8 cellular contexts compared by ENCODE assay signal in the genomic region with DNA sequence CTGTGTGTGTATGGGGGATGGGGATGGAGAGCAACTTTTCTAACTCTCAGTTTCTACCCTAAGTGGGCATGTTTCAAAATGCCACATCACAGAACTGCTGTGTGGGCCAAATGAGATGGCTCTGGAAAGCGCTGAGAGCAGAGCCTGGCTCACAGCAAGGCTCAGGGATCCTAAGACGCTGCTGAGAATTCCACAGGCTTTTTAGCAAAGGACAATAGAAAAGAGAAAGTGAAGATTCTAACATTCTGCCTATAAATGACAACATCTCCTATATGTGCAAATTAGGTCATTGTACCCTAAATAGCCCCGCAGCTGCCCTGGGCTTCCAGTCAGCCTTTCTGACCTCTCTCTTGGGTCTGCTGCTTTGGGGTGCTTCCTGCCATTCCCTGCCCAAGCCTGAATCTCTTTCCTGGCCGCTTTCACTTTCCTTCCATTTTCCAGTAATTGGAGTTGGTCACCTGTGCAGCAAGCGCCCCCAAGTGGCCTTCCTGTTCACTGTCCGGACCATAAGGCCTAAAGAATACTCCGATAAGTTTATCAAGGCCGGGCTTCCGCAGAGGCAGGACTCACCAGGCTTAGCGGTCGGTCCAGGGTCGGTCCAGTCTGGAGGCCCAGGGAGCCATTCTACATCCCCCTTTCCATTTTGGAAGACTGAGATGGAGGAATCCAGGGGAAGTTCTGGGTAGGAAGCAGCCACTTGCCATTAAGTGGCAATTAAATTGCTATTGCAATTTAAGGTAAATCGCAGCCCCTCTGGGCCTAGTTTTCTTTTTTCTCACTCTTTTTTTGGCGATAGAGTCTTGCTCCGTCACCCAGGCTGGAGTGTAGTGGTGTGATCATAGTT. TPM values are rescaled to one million over a fixed set of nuclear protein-coding genes. Genes with fewer than 3 reads are reported as not detected.
A peak's percentile ranks its signal among the peaks of the same experiment; 100 is the strongest.
DNase-seq lines count a peak whose midpoint lies in the region; ATAC-seq and TF ChIP-seq lines count a peak whose summit lies in the region.

No MANE protein-coding gene starts in this region.

- peaks cover 20% of the 10 kb centered on the region for H3K4me1 Mint-ChIP-seq in activated T-helper 17 cell treated with anti-CD3 and anti-CD28 coated beads, Interleukin-2, amount 50 U/mL, for 72 hours

- peaks cover 44% of the 10 kb centered on the region for H3K79me2 ChIP-seq in neural cell (replicated peaks; ENCODE audit: insufficient read depth, low read length)

- no peaks in the 10 kb centered on the region for H4K20me1 ChIP-seq in neural cell (ENCODE audit: insufficient read depth)

- H3K27ac ChIP-seq in neural cell (ENCODE audit: low read length) = no peak overlapping the region

- H3K9me3 Mint-ChIP-seq in activated T-helper 17 cell treated with anti-CD3 and anti-CD28 coated beads, Interleukin-2, amount 50 U/mL, for 72 hours = no peaks in the 10 kb centered on the region

- peak; percentile 89 for ATAC-seq in activated T-helper 17 cell treated with anti-CD3 and anti-CD28 coated beads, Interleukin-2, amount 50 U/mL, for 72 hours (replicated peaks)
- ATAC-seq in HG03378 (IDR thresholded peaks at IDR 0.05; ENCODE audit: unreplicated experiment) = no peak

- no peak overlapping the region for H2AFZ ChIP-seq in neural cell (ENCODE audit: low read depth, low read length)

- peak; percentile 88 for TF ChIP-seq RAD21 in neural cell (conservative IDR thresholded peaks at IDR 0.05)

- DNase-seq in DMS79 treated with DMSO at 0.1 percent for 48 hours (lab: John Stamatoyannopoulos, UW) (peak; percentile 81), KG1 (lab: John Stamatoyannopoulos, UW) (peak; percentile 22), RPMI7951 (ENCODE audit: low read depth) (peak; percentile 89), fibroblast of peridontal ligament (ENCODE audit: extremely low read depth) (peak; percentile 94)
- peak; percentile 62 for DNase-seq in stimulated activated naive CD4-positive, alpha-beta T cell treated with Interleukin-2 at 50 U/mL for 16 hours (lab: John Stamatoyannopoulos, UW)

- peak overlapping the region; percentile 78 for H3K27ac Mint-ChIP-seq in activated T-helper 17 cell treated with anti-CD3 and anti-CD28 coated beads, Interleukin-2, amount 50 U/mL, for 72 hours

- no peak for TF ChIP-seq EP300 in neural cell (conservative IDR thresholded peaks at IDR 0.05; ENCODE audit: poor library complexity, severe bottlenecking)

- H3K9me2 ChIP-seq in neural cell (ENCODE audit: insufficient read depth, low read length) = no peaks in the 10 kb centered on the region

- H3K27me3 ChIP-seq in neural cell (ENCODE audit: insufficient read depth, low read depth, low read length) = no peaks in the 10 kb centered on the region

- no peaks in the 10 kb centered on the region for H3K36me3 ChIP-seq in neural cell (ENCODE audit: insufficient read depth, low read length)

- no peaks in the 10 kb centered on the region for H3K9me3 ChIP-seq in neural cell (ENCODE audit: low read length)

- no peak overlapping the region for H3K9ac ChIP-seq in neural cell (ENCODE audit: low read length)

- no peaks in the 10 kb centered on the region for H3K27me3 Mint-ChIP-seq in activated T-helper 17 cell treated with anti-CD3 and anti-CD28 coated beads, Interleukin-2, amount 50 U/mL, for 72 hours

- H3F3A ChIP-seq in neural cell (ENCODE audit: insufficient read depth, low read length, poor library complexity, severe bottlenecking) = peaks cover 14% of the 10 kb centered on the region

- no peak overlapping the region for H3K4me2 ChIP-seq in neural cell (ENCODE audit: low read length)

- no peak overlapping the region for H3K4me3 ChIP-seq in neural cell (ENCODE audit: low read length)

- no peaks in the 10 kb centered on the region for H3K36me3 Mint-ChIP-seq in activated T-helper 17 cell treated with anti-CD3 and anti-CD28 coated beads, Interleukin-2, amount 50 U/mL, for 72 hours (ENCODE audit: low read depth)

- peak overlapping the region; percentile 76 for H3K4me3 Mint-ChIP-seq in activated T-helper 17 cell treated with anti-CD3 and anti-CD28 coated beads, Interleukin-2, amount 50 U/mL, for 72 hours

- TF ChIP-seq CTCF in neural cell (IDR thresholded peaks at IDR 0.05; ENCODE audit: poor library complexity, severe bottlenecking) = peak; percentile 92

TF ChIP-seq in neural cell, 6 proteins besides CTCF, POLR2A, EP300 and RAD21:
- TF ChIP-seq TAF1 (IDR thresholded peaks at IDR 0.05; ENCODE audit: low read depth) (peak; percentile 24), EZH2 (IDR thresholded peaks at IDR 0.05; ENCODE audit: borderline replicate concordance, insufficient read depth, low read length, poor library complexity, severe bottlenecking) (no peak), POLR2AphosphoS5 (IDR thresholded peaks at IDR 0.05) (no peak), MXI1 (conservative IDR thresholded peaks at IDR 0.05; ENCODE audit: poor library complexity, severe bottlenecking) (peak; percentile 40), SMC3 (conservative IDR thresholded peaks at IDR 0.05; ENCODE audit: poor library complexity) (peak; percentile 90)
- TF ChIP-seq, protein P1, sequence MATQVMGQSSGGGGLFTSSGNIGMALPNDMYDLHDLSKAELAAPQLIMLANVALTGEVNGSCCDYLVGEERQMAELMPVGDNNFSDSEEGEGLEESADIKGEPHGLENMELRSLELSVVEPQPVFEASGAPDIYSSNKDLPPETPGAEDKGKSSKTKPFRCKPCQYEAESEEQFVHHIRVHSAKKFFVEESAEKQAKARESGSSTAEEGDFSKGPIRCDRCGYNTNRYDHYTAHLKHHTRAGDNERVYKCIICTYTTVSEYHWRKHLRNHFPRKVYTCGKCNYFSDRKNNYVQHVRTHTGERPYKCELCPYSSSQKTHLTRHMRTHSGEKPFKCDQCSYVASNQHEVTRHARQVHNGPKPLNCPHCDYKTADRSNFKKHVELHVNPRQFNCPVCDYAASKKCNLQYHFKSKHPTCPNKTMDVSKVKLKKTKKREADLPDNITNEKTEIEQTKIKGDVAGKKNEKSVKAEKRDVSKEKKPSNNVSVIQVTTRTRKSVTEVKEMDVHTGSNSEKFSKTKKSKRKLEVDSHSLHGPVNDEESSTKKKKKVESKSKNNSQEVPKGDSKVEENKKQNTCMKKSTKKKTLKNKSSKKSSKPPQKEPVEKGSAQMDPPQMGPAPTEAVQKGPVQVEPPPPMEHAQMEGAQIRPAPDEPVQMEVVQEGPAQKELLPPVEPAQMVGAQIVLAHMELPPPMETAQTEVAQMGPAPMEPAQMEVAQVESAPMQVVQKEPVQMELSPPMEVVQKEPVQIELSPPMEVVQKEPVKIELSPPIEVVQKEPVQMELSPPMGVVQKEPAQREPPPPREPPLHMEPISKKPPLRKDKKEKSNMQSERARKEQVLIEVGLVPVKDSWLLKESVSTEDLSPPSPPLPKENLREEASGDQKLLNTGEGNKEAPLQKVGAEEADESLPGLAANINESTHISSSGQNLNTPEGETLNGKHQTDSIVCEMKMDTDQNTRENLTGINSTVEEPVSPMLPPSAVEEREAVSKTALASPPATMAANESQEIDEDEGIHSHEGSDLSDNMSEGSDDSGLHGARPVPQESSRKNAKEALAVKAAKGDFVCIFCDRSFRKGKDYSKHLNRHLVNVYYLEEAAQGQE (IDR thresholded peaks at IDR 0.05; ENCODE audit: borderline replicate concordance) = peak; percentile 61

RNA-seq across cellular contexts. Expression of a gene that starts 6.7 kb away (rescaled TPM):
- 12.0 and 16.6 TPM in 2 replicates for total RNA-seq in RPMI7951 (2014; rRNA removed; shearing (Covaris generic))
- total RNA-seq in activated T-helper 17 cell treated with anti-CD3 and anti-CD28 coated beads, Interleukin-2, amount 50 U/mL, for 72 hours = 10 to 100 TPM in 1 of 2 donors, 1 to 10 TPM in 1; 3.0 to 19.5 TPM
- polyA plus RNA-seq in neural cell = 196 and 250 TPM in 2 replicates
- polyA minus RNA-seq in neural cell = 265 and 314 TPM in 2 replicates

RNA-seq across cellular contexts. Expression of a gene that starts 30.4 kb away (rescaled TPM):
- 12.4 and 14.6 TPM in 2 replicates for total RNA-seq in RPMI7951 (2014; rRNA removed; shearing (Covaris generic))
- total RNA-seq in activated T-helper 17 cell treated with anti-CD3 and anti-CD28 coated beads, Interleukin-2, amount 50 U/mL, for 72 hours = 10 to 100 TPM; 34.3 to 39.9 TPM
- polyA plus RNA-seq in neural cell = 87.7 and 101 TPM in 2 replicates
- 45.0 and 47.0 TPM in 2 replicates for polyA minus RNA-seq in neural cell

RNA-seq across cellular contexts. Expression of a gene that starts 36.4 kb away (rescaled TPM):
- total RNA-seq in RPMI7951 (2014; rRNA removed; shearing (Covaris generic)) = 9.5 and 9.6 TPM in 2 replicates
- 10 to 100 TPM; 50.5 to 64.4 TPM for total RNA-seq in activated T-helper 17 cell treated with anti-CD3 and anti-CD28 coated beads, Interleukin-2, amount 50 U/mL, for 72 hours
- polyA plus RNA-seq in neural cell = 93.4 and 125 TPM in 2 replicates
- 35.2 and 36.0 TPM in 2 replicates for polyA minus RNA-seq in neural cell

RNA-seq across cellular contexts. Expression of a gene that starts 54.3 kb away (rescaled TPM):
- 0.24 TPM in 1 of 2 replicates, not detected in the other for total RNA-seq in RPMI7951 (2014; rRNA removed; shearing (Covaris generic))
- not detected for total RNA-seq in activated T-helper 17 cell treated with anti-CD3 and anti-CD28 coated beads, Interleukin-2, amount 50 U/mL, for 72 hours
- polyA plus RNA-seq in neural cell = not detected in 2 replicates
- not detected in 2 replicates for polyA minus RNA-seq in neural cell

Comparison
In these comparisons a context has a peak if more than half of its experiments do, and no peak if none do; other contexts are left out.
1. DNase-seq: peak in every context shown above with its lines; median percentile 94 in fibroblast of peridontal ligament; 89 in RPMI7951; 81 in DMS79 treated with DMSO at 0.1 percent for 48 hours; 62 in stimulated activated naive CD4-positive, alpha-beta T cell treated with Interleukin-2 at 50 U/mL for 16 hours; 22 in KG1.